Comparison of ENCODE assay signal across 8 cellular contexts in the genomic region with DNA sequence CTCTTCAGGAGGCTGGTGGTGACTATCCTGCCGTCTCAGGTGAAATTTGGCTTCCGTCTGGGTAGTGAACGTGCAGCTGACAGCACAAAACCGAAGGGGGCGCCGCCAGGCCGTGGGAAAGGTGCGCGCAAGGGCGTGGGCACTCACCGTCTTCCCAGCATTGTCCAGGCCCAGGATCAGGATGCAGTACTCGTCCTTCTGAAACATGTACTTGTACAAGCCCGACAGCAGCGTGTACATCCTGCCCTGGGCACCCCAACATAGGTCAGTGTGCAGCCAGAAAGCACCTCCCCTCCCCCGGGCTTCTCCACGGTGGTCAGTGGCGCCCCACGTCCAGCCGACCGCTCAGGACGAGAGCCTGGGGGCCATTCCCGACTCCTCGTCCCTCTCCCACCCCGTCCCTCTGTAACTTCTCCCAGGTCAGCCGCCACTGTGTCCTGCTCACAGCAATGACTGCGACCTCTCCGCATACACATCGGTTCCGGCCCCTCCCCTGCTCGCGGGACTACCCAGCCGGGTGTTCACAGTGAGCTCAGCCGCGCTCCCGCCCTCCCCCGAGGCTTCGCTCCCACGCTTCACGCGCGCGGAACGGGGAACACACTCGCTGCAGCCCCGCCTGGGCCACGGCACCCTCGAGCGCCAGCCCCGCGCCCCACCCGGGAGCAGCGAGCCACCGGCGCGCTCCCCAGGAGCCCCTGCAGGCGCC. TPM values are rescaled to one million over a fixed set of nuclear protein-coding genes. Genes with fewer than 3 reads are reported as not detected.
DNase-seq lines count a peak whose midpoint lies in the region; ATAC-seq and TF ChIP-seq lines count a peak whose summit lies in the region.

No MANE protein-coding gene starts in this region.

- peak overlapping the region; percentile 75 for H3K27ac Mint-ChIP-seq in stimulated activated effector memory CD8-positive, alpha-beta T cell treated with anti-CD3 and anti-CD28 coated beads, Interleukin-12 subunit alpha, Interleukin-12 subunit beta, amount 100 ng/mL, for 72 hours

- H3K27ac ChIP-seq in KOPT-K1 (ENCODE audit: low read depth, low read length, poor library complexity, severe bottlenecking) (peak overlapping the region; percentile 82), cingulate gyrus (ENCODE audit: low read depth, low read length) (peak overlapping the region; percentile 54), liver (ENCODE audit: low read depth in 1 of 2, low read length in 2 of 2) (peak overlapping the region; percentile 81 to 86)

- WGBS in liver: 2% methylated on average over 56 of the region's 56 CpGs

- H3K9ac ChIP-seq in liver (ENCODE audit: low read depth in 1 of 2, low read length in 2 of 2): peak overlapping the region; percentile 36 to 55

- peak overlapping the region; percentile 87 for H3K4me3 ChIP-seq in WI38 (ENCODE audit: low read depth, low read length)
- peak overlapping the region; percentile 76 to 96 (median 87) for H3K4me3 ChIP-seq in liver (ENCODE audit: low read depth in 1 of 3, low read length in 3 of 3)

- H3K4me1 ChIP-seq in liver (ENCODE audit: control insufficient read depth in 4 of 4, insufficient read depth in 4 of 4, low read length in 3 of 4): peaks cover 5 to 27% (median 25%) of the 10 kb centered on the region in 4 donors

- peak overlapping the region; percentile 89 for H3K4me3 Mint-ChIP-seq in stimulated activated effector memory CD8-positive, alpha-beta T cell treated with anti-CD3 and anti-CD28 coated beads, Interleukin-12 subunit alpha, Interleukin-12 subunit beta, amount 100 ng/mL, for 72 hours

- H3K4me1 Mint-ChIP-seq in stimulated activated effector memory CD8-positive, alpha-beta T cell treated with anti-CD3 and anti-CD28 coated beads, Interleukin-12 subunit alpha, Interleukin-12 subunit beta, amount 100 ng/mL, for 72 hours: peaks cover 56% of the 10 kb centered on the region

- no peaks in the 10 kb centered on the region for H3K27me3 ChIP-seq in liver (ENCODE audit: control insufficient read depth in 4 of 4, insufficient read depth in 4 of 4, low read length in 3 of 4)

- TF ChIP-seq RAD21 in liver (IDR thresholded peaks at IDR 0.05): peak; percentile 83 to 86

- H3K36me3 ChIP-seq in KOPT-K1 (ENCODE audit: insufficient read depth, low read length) (peaks cover 70% of the 10 kb centered on the region), liver (ENCODE audit: control insufficient read depth in 4 of 4, insufficient read depth in 3 of 4, low read depth in 1 of 4, low read length in 3 of 4) (peaks cover 2 to 33% (median 13%) of the 10 kb centered on the region in 4 donors)

- peak; percentile 28 for ATAC-seq in GM21576 (IDR thresholded peaks at IDR 0.05; ENCODE audit: unreplicated experiment)
- peak; percentile 73 for ATAC-seq in stimulated activated effector memory CD8-positive, alpha-beta T cell treated with anti-CD3 and anti-CD28 coated beads, Interleukin-12 subunit alpha, Interleukin-12 subunit beta, amount 100 ng/mL, for 72 hours

- H3K36me3 Mint-ChIP-seq in stimulated activated effector memory CD8-positive, alpha-beta T cell treated with anti-CD3 and anti-CD28 coated beads, Interleukin-12 subunit alpha, Interleukin-12 subunit beta, amount 100 ng/mL, for 72 hours: peaks cover 80% of the 10 kb centered on the region

- no peaks in the 10 kb centered on the region for H3K9me3 Mint-ChIP-seq in stimulated activated effector memory CD8-positive, alpha-beta T cell treated with anti-CD3 and anti-CD28 coated beads, Interleukin-12 subunit alpha, Interleukin-12 subunit beta, amount 100 ng/mL, for 72 hours

- DNase-seq in DMS 273 treated with DMSO at 0.1 percent for 48 hours (lab: John Stamatoyannopoulos, UW): peak; percentile 8
- DNase-seq in stimulated activated effector memory CD8-positive, alpha-beta T cell treated with anti-CD3 and anti-CD28 coated beads, Interleukin-12 subunit alpha, Interleukin-12 subunit beta, amount 100 ng/mL, for 72 hours (ENCODE audit: low spot score in 2 of 2): peak in 1 of 2 donors; percentile 78
- DNase-seq in SKM-1 (lab: John Stamatoyannopoulos, UW; ENCODE audit: unreplicated experiment): no peak

- no peak for TF ChIP-seq CTCF in WI38 (IDR thresholded peaks at IDR 0.05; ENCODE audit: low read depth, low read length)
- TF ChIP-seq CTCF in liver (IDR thresholded peaks at IDR 0.05; ENCODE audit: low read depth, low read length, missing input control): peak; percentile 53

- H3K9me3 ChIP-seq in KOPT-K1 (ENCODE audit: insufficient read depth, low read length, poor library complexity, severe bottlenecking) (peaks cover under 1% of the 10 kb centered on the region), liver (ENCODE audit: control insufficient read depth in 4 of 4, low read length in 3 of 4) (no peaks in the 10 kb centered on the region)

TF ChIP-seq in liver, 16 proteins besides CTCF, POLR2A, EP300 and RAD21:
- no peak for TF ChIP-seq TAF1 (conservative IDR thresholded peaks at IDR 0.05)
- no peak for TF ChIP-seq EGR1 (IDR thresholded peaks at IDR 0.05; ENCODE audit: low read depth in 2 of 2)
- peak in 1 of 2 donors; percentile 30 for TF ChIP-seq HNF4A (conservative IDR thresholded peaks at IDR 0.05)
- TF ChIP-seq RXRA (IDR thresholded peaks at IDR 0.05): peak in 1 of 2 donors; percentile 53
- TF ChIP-seq, protein P1, sequence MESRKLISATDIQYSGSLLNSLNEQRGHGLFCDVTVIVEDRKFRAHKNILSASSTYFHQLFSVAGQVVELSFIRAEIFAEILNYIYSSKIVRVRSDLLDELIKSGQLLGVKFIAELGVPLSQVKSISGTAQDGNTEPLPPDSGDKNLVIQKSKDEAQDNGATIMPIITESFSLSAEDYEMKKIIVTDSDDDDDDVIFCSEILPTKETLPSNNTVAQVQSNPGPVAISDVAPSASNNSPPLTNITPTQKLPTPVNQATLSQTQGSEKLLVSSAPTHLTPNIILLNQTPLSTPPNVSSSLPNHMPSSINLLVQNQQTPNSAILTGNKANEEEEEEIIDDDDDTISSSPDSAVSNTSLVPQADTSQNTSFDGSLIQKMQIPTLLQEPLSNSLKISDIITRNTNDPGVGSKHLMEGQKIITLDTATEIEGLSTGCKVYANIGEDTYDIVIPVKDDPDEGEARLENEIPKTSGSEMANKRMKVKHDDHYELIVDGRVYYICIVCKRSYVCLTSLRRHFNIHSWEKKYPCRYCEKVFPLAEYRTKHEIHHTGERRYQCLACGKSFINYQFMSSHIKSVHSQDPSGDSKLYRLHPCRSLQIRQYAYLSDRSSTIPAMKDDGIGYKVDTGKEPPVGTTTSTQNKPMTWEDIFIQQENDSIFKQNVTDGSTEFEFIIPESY (IDR thresholded peaks at IDR 0.05): no peak
- TF ChIP-seq NR2F2 (IDR thresholded peaks at IDR 0.05): no peak
- TF ChIP-seq, protein P2, sequence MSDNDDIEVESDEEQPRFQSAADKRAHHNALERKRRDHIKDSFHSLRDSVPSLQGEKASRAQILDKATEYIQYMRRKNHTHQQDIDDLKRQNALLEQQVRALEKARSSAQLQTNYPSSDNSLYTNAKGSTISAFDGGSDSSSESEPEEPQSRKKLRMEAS (IDR thresholded peaks at IDR 0.05): no peak

RNA-seq across cellular contexts. Expression of a gene that starts 0.8 kb away (rescaled TPM):
- 10 to 100 TPM; 14.2 to 21.0 TPM for total RNA-seq in liver
- 10 to 100 TPM; 20.0 to 26.9 TPM for polyA plus RNA-seq in liver

RNA-seq across cellular contexts. Expression of a gene that starts 0.8 kb away (rescaled TPM):
- total RNA-seq in liver: 10 to 100 TPM; 10.3 to 14.7 TPM
- 10 to 100 TPM; 26.2 to 90.5 TPM for polyA plus RNA-seq in liver

RNA-seq across cellular contexts. Expression of a gene that starts 10.6 kb away (rescaled TPM):
- total RNA-seq in liver: under 1 TPM in 1 of 2 donors, not detected in 1; 0.09 TPM
- under 1 TPM in 1 of 2 donors, not detected in 1; 0.73 TPM for polyA plus RNA-seq in liver

RNA-seq across cellular contexts. Expression of a gene that starts 29.5 kb away (rescaled TPM):
- 10 to 100 TPM; 21.2 to 50.4 TPM for total RNA-seq in liver
- 10 to 100 TPM; 52.8 to 69.0 TPM for polyA plus RNA-seq in liver

RNA-seq across cellular contexts. Expression of a gene that starts 32.6 kb away (rescaled TPM):
- total RNA-seq in liver: 10 to 100 TPM; 22.2 to 27.9 TPM
- 10 to 100 TPM; 31.0 to 39.7 TPM for polyA plus RNA-seq in liver
